15 cellular contexts compared by ENCODE assay signal in genomic region chr2:206259615-206260426, GRCh38. TPM values are rescaled to one million over a fixed set of nuclear protein-coding genes. Genes with fewer than 3 reads are reported as not detected.
A peak's percentile ranks its signal among the peaks of the same experiment; 100 is the strongest.
DNase-seq lines count a peak whose midpoint lies in the region; ATAC-seq and TF ChIP-seq lines count a peak whose summit lies in the region.
"Had no signal": no experiment of that assay in that cellular context is flagged by ENCODE, and none has a peak within 500 bp of the region (broad histone marks: within the 10 kb centered on the region; RNA-seq: fewer than 3 reads in every experiment).

No MANE protein-coding gene starts in this region.

- intact Hi-C loops in natural killer cell (cut with micrococcal nuclease) = no loop called here
- intact Hi-C loops in head of caudate nucleus (cut with DNase I) = loop anchor here (10.0 kb wide), 1 partner anchor 95 kb away; no protein-coding TSS in a partner anchor

- TF ChIP-seq CTCF in natural killer cell (IDR thresholded peaks at IDR 0.05) (no peak), osteocyte (IDR thresholded peaks at IDR 0.05) (no peak)

- no peak for ATAC-seq in natural killer cell treated with Interleukin-12 subunit alpha and Interleukin-12 subunit beta and Interleukin-15 and Interleukin-18, amount 100 ng/mL, for 72 hours
- ATAC-seq in natural killer cell = no peak
- ATAC-seq in HG02938 (IDR thresholded peaks at IDR 0.05; ENCODE audit: unreplicated experiment) = peak; percentile 20
- ATAC-seq in SK-N-SH treated with all-trans-retinoic acid at 6 μM for 48 hours = peak; percentile 36
- ATAC-seq in HG02588 (IDR thresholded peaks at IDR 0.05; ENCODE audit: unreplicated experiment) = no peak
- ATAC-seq: activated CD4-positive, CD25-positive, alpha-beta regulatory T cell treated with anti-CD3 and anti-CD28 coated beads, Interleukin-2, amount 50 U/mL, for 24 hours; lower lobe of right lung had no signal

- no peak for DNase-seq in natural killer cell treated with Interleukin-12 subunit alpha and Interleukin-12 subunit beta and Interleukin-15 and Interleukin-18, amount 100 ng/mL, for 72 hours (ENCODE audit: low spot score)
- DNase-seq in natural killer cell (no peak), osteocyte (ENCODE audit: extremely low spot score, unreplicated experiment) (no peak), mucosa of gallbladder (ENCODE audit: low spot score) (no peak), head of caudate nucleus (no peak)
- DNase-seq: activated T-cell treated with anti-CD3 and anti-CD28 coated beads for 4 hours, esophagus squamous epithelium, KG1, lower lobe of right lung, NCI-H1930, occipital lobe had no signal

- peaks cover 44 to 63% of the 10 kb centered on the region in 2 donors for H3K27me3 Mint-ChIP-seq in natural killer cell treated with Interleukin-12 subunit alpha and Interleukin-12 subunit beta and Interleukin-15 and Interleukin-18, amount 100 ng/mL, for 72 hours
- H3K27me3 Mint-ChIP-seq in natural killer cell (ENCODE audit: low read depth in 2 of 2) (peaks cover 46 to 53% of the 10 kb centered on the region in 2 donors), osteocyte (ENCODE audit: unreplicated experiment) (peaks cover 34% of the 10 kb centered on the region)

- no peak overlapping the region for H3K27ac Mint-ChIP-seq in natural killer cell treated with Interleukin-12 subunit alpha and Interleukin-12 subunit beta and Interleukin-15 and Interleukin-18, amount 100 ng/mL, for 72 hours
- H3K27ac Mint-ChIP-seq in natural killer cell = no peak overlapping the region
- no peak overlapping the region for H3K27ac Mint-ChIP-seq in osteocyte (ENCODE audit: unreplicated experiment)

- H3K4me1 Mint-ChIP-seq in natural killer cell treated with Interleukin-12 subunit alpha and Interleukin-12 subunit beta and Interleukin-15 and Interleukin-18, amount 100 ng/mL, for 72 hours (ENCODE audit: low read depth in 2 of 2) = peaks cover 0 to 7% of the 10 kb centered on the region in 2 donors
- H3K4me1 Mint-ChIP-seq in natural killer cell (peaks cover 0 to 9% of the 10 kb centered on the region in 2 donors), osteocyte (ENCODE audit: unreplicated experiment) (peaks cover 10% of the 10 kb centered on the region)

- no peaks in the 10 kb centered on the region for H3K9me3 Mint-ChIP-seq in natural killer cell treated with Interleukin-12 subunit alpha and Interleukin-12 subunit beta and Interleukin-15 and Interleukin-18, amount 100 ng/mL, for 72 hours
- H3K9me3 Mint-ChIP-seq in natural killer cell (no peaks in the 10 kb centered on the region), osteocyte (ENCODE audit: unreplicated experiment) (no peaks in the 10 kb centered on the region)

- no peaks in the 10 kb centered on the region for H3K36me3 Mint-ChIP-seq in natural killer cell treated with Interleukin-12 subunit alpha and Interleukin-12 subunit beta and Interleukin-15 and Interleukin-18, amount 100 ng/mL, for 72 hours
- H3K36me3 Mint-ChIP-seq in natural killer cell (peaks cover 5% of the 10 kb centered on the region), osteocyte (ENCODE audit: unreplicated experiment) (no peaks in the 10 kb centered on the region)

- H3K4me3 Mint-ChIP-seq in natural killer cell treated with Interleukin-12 subunit alpha and Interleukin-12 subunit beta and Interleukin-15 and Interleukin-18, amount 100 ng/mL, for 72 hours = peak overlapping the region; percentile 50
- H3K4me3 Mint-ChIP-seq in natural killer cell (no peak overlapping the region), osteocyte (ENCODE audit: unreplicated experiment) (peak overlapping the region; percentile 60)

TF ChIP-seq in SK-N-SH treated with all-trans-retinoic acid at 6 μM for 48 hours, 23 proteins besides CTCF, POLR2A, EP300 and RAD21:
- TF ChIP-seq OSR1 (CRISPR knock-in tag; IDR thresholded peaks at IDR 0.05) (no peak), BACH2 (CRISPR knock-in tag; IDR thresholded peaks at IDR 0.05; ENCODE audit: borderline replicate concordance) (no peak), PPARA (CRISPR knock-in tag; IDR thresholded peaks at IDR 0.05; ENCODE audit: borderline replicate concordance) (no peak), SNAI2 (CRISPR knock-in tag; IDR thresholded peaks at IDR 0.05) (no peak), CREB5 (CRISPR knock-in tag; IDR thresholded peaks at IDR 0.05; ENCODE audit: low read depth) (no peak), CSDC2 (CRISPR knock-in tag; IDR thresholded peaks at IDR 0.05) (no peak), TOX (CRISPR knock-in tag; IDR thresholded peaks at IDR 0.05; ENCODE audit: borderline replicate concordance) (no peak), ZNF70 (CRISPR knock-in tag; IDR thresholded peaks at IDR 0.05) (no peak), ZNF8 (CRISPR knock-in tag; IDR thresholded peaks at IDR 0.05) (no peak), ARNTL (CRISPR knock-in tag; IDR thresholded peaks at IDR 0.05; ENCODE audit: borderline replicate concordance, low read depth) (no peak), POU6F1 (CRISPR knock-in tag; IDR thresholded peaks at IDR 0.05; ENCODE audit: borderline replicate concordance, low read depth) (no peak), CSRNP3 (CRISPR knock-in tag; IDR thresholded peaks at IDR 0.05) (no peak), PATZ1 (CRISPR knock-in tag; IDR thresholded peaks at IDR 0.05; ENCODE audit: borderline replicate concordance) (no peak), ZFP30 (CRISPR knock-in tag; IDR thresholded peaks at IDR 0.05) (no peak)

RNA-seq across cellular contexts. Expression of gene ZDBF2, which starts 14.6 kb away (rescaled TPM):
- total RNA-seq in natural killer cell treated with Interleukin-12 subunit alpha and Interleukin-12 subunit beta and Interleukin-15 and Interleukin-18, amount 100 ng/mL, for 72 hours = 1 to 10 TPM; 3.9 to 6.0 TPM
- total RNA-seq in natural killer cell = 1 to 10 TPM; 2.1 to 8.4 (median 6.5) TPM
- total RNA-seq in osteocyte = 24.5 and 28.8 TPM in 2 replicates
- total RNA-seq in mucosa of gallbladder = 8.7 TPM

Comparison
In these comparisons a context has a peak if more than half of its experiments do, and no peak if none do; other contexts are left out.
1. ATAC-seq: peak in HG02938 (single experiment) and SK-N-SH treated with all-trans-retinoic acid at 6 μM for 48 hours (single experiment); none in natural killer cell treated with Interleukin-12 subunit alpha and Interleukin-12 subunit beta and Interleukin-15 and Interleukin-18, amount 100 ng/mL, for 72 hours (0 of 2), natural killer cell (0 of 3) and HG02588 (single experiment).